ENCODE assay signal across 1 cellular context in genomic region chr1:26169669-26170471, GRCh38.
TF ChIP-seq lines count a peak whose summit lies in the region.

TSS of gene ZNF593 (plus strand) at chr1:26169908. CDS start at chr1:26169984, 76 bp downstream.

TF ChIP-seq in SK-N-SH, 30 proteins besides CTCF, POLR2A, EP300 and RAD21 (continued from another document):
- TF ChIP-seq, protein P1, sequence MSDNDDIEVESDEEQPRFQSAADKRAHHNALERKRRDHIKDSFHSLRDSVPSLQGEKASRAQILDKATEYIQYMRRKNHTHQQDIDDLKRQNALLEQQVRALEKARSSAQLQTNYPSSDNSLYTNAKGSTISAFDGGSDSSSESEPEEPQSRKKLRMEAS (IDR thresholded peaks at IDR 0.05; ENCODE audit: low read depth), result peak; percentile 98
- TF ChIP-seq, protein P2, sequence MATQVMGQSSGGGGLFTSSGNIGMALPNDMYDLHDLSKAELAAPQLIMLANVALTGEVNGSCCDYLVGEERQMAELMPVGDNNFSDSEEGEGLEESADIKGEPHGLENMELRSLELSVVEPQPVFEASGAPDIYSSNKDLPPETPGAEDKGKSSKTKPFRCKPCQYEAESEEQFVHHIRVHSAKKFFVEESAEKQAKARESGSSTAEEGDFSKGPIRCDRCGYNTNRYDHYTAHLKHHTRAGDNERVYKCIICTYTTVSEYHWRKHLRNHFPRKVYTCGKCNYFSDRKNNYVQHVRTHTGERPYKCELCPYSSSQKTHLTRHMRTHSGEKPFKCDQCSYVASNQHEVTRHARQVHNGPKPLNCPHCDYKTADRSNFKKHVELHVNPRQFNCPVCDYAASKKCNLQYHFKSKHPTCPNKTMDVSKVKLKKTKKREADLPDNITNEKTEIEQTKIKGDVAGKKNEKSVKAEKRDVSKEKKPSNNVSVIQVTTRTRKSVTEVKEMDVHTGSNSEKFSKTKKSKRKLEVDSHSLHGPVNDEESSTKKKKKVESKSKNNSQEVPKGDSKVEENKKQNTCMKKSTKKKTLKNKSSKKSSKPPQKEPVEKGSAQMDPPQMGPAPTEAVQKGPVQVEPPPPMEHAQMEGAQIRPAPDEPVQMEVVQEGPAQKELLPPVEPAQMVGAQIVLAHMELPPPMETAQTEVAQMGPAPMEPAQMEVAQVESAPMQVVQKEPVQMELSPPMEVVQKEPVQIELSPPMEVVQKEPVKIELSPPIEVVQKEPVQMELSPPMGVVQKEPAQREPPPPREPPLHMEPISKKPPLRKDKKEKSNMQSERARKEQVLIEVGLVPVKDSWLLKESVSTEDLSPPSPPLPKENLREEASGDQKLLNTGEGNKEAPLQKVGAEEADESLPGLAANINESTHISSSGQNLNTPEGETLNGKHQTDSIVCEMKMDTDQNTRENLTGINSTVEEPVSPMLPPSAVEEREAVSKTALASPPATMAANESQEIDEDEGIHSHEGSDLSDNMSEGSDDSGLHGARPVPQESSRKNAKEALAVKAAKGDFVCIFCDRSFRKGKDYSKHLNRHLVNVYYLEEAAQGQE (IDR thresholded peaks at IDR 0.05; ENCODE audit: low read depth, low read length), result no peak
- TF ChIP-seq MXI1 (IDR thresholded peaks at IDR 0.05; ENCODE audit: low read depth, low read length) (peak; percentile 99), GATA2 (CRISPR knock-in tag; IDR thresholded peaks at IDR 0.05) (no peak), SMC3 (IDR thresholded peaks at IDR 0.05; ENCODE audit: low read depth, low read length) (peak; percentile 72), FOSL2 (IDR thresholded peaks at IDR 0.05; ENCODE audit: borderline replicate concordance, low read depth) (peak; percentile 47; the same call in 1 of the 2 replicates)
